1 cellular context compared by ENCODE assay signal in genomic region chr20:62875419-62876355, GRCh38.
TF ChIP-seq lines count a peak whose summit lies in the region.

No MANE protein-coding gene starts in this region.

TF ChIP-seq in HEK293, 187 proteins besides CTCF, POLR2A, EP300 and RAD21 (continued from another document):
- TF ChIP-seq, protein P1, sequence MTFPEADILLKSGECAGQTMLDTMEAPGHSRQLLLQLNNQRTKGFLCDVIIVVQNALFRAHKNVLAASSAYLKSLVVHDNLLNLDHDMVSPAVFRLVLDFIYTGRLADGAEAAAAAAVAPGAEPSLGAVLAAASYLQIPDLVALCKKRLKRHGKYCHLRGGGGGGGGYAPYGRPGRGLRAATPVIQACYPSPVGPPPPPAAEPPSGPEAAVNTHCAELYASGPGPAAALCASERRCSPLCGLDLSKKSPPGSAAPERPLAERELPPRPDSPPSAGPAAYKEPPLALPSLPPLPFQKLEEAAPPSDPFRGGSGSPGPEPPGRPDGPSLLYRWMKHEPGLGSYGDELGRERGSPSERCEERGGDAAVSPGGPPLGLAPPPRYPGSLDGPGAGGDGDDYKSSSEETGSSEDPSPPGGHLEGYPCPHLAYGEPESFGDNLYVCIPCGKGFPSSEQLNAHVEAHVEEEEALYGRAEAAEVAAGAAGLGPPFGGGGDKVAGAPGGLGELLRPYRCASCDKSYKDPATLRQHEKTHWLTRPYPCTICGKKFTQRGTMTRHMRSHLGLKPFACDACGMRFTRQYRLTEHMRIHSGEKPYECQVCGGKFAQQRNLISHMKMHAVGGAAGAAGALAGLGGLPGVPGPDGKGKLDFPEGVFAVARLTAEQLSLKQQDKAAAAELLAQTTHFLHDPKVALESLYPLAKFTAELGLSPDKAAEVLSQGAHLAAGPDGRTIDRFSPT (tag by site-specific recombination; IDR thresholded peaks at IDR 0.05): peak; percentile 70
- TF ChIP-seq ZBTB49 (tag by site-specific recombination; IDR thresholded peaks at IDR 0.05; ENCODE audit: low read depth) (no peak), ZNF600 (tag by site-specific recombination; IDR thresholded peaks at IDR 0.05) (peak; percentile 54), ZNF221 (tag by site-specific recombination; IDR thresholded peaks at IDR 0.05; ENCODE audit: borderline replicate concordance) (no peak), ZNF416 (tag by site-specific recombination; IDR thresholded peaks at IDR 0.05) (no peak), ZNF138 (tag by site-specific recombination; IDR thresholded peaks at IDR 0.05; ENCODE audit: borderline replicate concordance) (no peak), ZSCAN18 (tag by site-specific recombination; IDR thresholded peaks at IDR 0.05) (no peak), ZNF354C (tag by site-specific recombination; IDR thresholded peaks at IDR 0.05; ENCODE audit: borderline replicate concordance, low read depth) (no peak), HOXA7 (CRISPR knock-in tag; IDR thresholded peaks at IDR 0.05; ENCODE audit: borderline replicate concordance) (no peak), KLF1 (tag by site-specific recombination; IDR thresholded peaks at IDR 0.05) (peak; percentile 58), PBX3 (CRISPR knock-in tag; IDR thresholded peaks at IDR 0.05) (no peak), ZNF677 (tag by site-specific recombination; IDR thresholded peaks at IDR 0.05) (no peak), ZNF248 (tag by site-specific recombination; IDR thresholded peaks at IDR 0.05) (no peak), ZNF530 (tag by site-specific recombination; IDR thresholded peaks at IDR 0.05; ENCODE audit: low read depth) (no peak)
